In genomic region chr14:100735271-100735670, GRCh38 we compare ENCODE assay signal across 21 cellular contexts. TPM values are rescaled to one million over a fixed set of nuclear protein-coding genes. Genes with fewer than 3 reads are reported as not detected.
"Had no signal": no experiment of that assay in that cellular context is flagged by ENCODE, and none has a peak within 500 bp of the region (broad histone marks: within the 10 kb centered on the region; RNA-seq: fewer than 3 reads in every experiment).

No MANE protein-coding gene starts in this region.

- H3K4me1 ChIP-seq: breast epithelium, heart left ventricle had no signal

- H3K4me2 ChIP-seq: smooth muscle cell had no signal

- H3K4me3 ChIP-seq: breast epithelium, coronary artery, heart left ventricle, smooth muscle cell, thoracic aorta had no signal

- DNase-seq: activated CD4-positive, alpha-beta T cell treated with anti-CD3 and anti-CD28 coated beads for 1 hour; activated naive CD4-positive, alpha-beta T cell; activated T-cell treated with anti-CD3 and anti-CD28 coated beads, Interleukin-2, amount 50 U/mL, for 1 hour; naive thymus-derived CD8-positive, alpha-beta T cell; stimulated activated CD4-positive, alpha-beta T cell treated with anti-CD3 and anti-CD28 coated beads, Interleukin-4, amount 100 ng/mL, for 24 hours; stimulated activated naive CD4-positive, alpha-beta T cell treated with Interleukin-2 at 50 U/mL for 16 hours; T-helper 9 cell had no signal

- H3K9me3 Mint-ChIP-seq: mesothelial cell of epicardium; naive thymus-derived CD8-positive, alpha-beta T cell; type B pancreatic cell had no signal

- H3K36me3 Mint-ChIP-seq: activated naive CD8-positive, alpha-beta T cell; naive thymus-derived CD8-positive, alpha-beta T cell; type B pancreatic cell had no signal

- H3K4me1 Mint-ChIP-seq: naive thymus-derived CD8-positive, alpha-beta T cell had no signal

- H3K27ac ChIP-seq: breast epithelium, coronary artery, heart left ventricle, thoracic aorta had no signal

- H3K9me3 ChIP-seq: breast epithelium, heart left ventricle, thoracic aorta had no signal

- H3K4me3 Mint-ChIP-seq: activated naive CD8-positive, alpha-beta T cell; mesothelial cell of epicardium; naive thymus-derived CD8-positive, alpha-beta T cell; type B pancreatic cell had no signal

- ATAC-seq: heart left ventricle; naive thymus-derived CD8-positive, alpha-beta T cell; sciatic nerve had no signal

- H3K36me3 ChIP-seq: breast epithelium, heart left ventricle, thoracic aorta had no signal

- H3K27ac Mint-ChIP-seq: activated naive CD8-positive, alpha-beta T cell; mesothelial cell of epicardium; naive thymus-derived CD8-positive, alpha-beta T cell; type B pancreatic cell had no signal

RNA-seq across cellular contexts. Expression of gene DLK1, which starts 8.6 kb away (rescaled TPM):
- total RNA-seq: epithelial cell of proximal tubule; fibroblast of villous mesenchyme; lung microvascular endothelial cell; naive thymus-derived CD8-positive, alpha-beta T cell; renal cortical epithelial cell; T-helper 1 cell treated with Interleukin-12 subunit alpha and Interleukin-12 subunit beta and Interleukin-4 antibody, amounts not matched to agents 30 ng/mL and 1 ng/mL, for 36 hours; thoracic aorta had no signal
- polyA plus RNA-seq: naive thymus-derived CD8-positive, alpha-beta T cell had no signal
